1 cellular context compared by ENCODE assay signal in genomic region chr14:75259510-75259855, GRCh38.
TF ChIP-seq lines count a peak whose summit lies in the region.

No MANE protein-coding gene starts in this region.

TF ChIP-seq in SK-N-SH treated with all-trans-retinoic acid at 6 μM for 48 hours, 23 proteins besides CTCF, POLR2A, EP300 and RAD21 (continued from another document):
- TF ChIP-seq PATZ1 (CRISPR knock-in tag; IDR thresholded peaks at IDR 0.05; ENCODE audit: borderline replicate concordance) (peak; percentile 22; the same call in 1 of the 2 replicates), ZNF8 (CRISPR knock-in tag; IDR thresholded peaks at IDR 0.05) (no peak), CSDC2 (CRISPR knock-in tag; IDR thresholded peaks at IDR 0.05) (no peak; the same call in 1 of the 2 replicates), ESRRG (CRISPR knock-in tag; IDR thresholded peaks at IDR 0.05) (no peak), GLIS3 (CRISPR knock-in tag; IDR thresholded peaks at IDR 0.05) (peak; percentile 28; the same call in 1 of the 2 replicates), CSRNP3 (CRISPR knock-in tag; IDR thresholded peaks at IDR 0.05) (peak; percentile 15; the same call in 1 of the 2 replicates)
